ENCODE assay signal across 29 cellular contexts in genomic region chr5:1429501-1429900, GRCh38. TPM values are rescaled to one million over a fixed set of nuclear protein-coding genes. Genes with fewer than 3 reads are reported as not detected.
DNase-seq lines count a peak whose midpoint lies in the region; ATAC-seq and TF ChIP-seq lines count a peak whose summit lies in the region.
"Had no signal": no experiment of that assay in that cellular context is flagged by ENCODE, and none has a peak within 500 bp of the region (broad histone marks: within the 10 kb centered on the region; RNA-seq: fewer than 3 reads in every experiment).

No MANE protein-coding gene starts in this region.

- H3K9ac ChIP-seq in PC-3 (ENCODE audit: low read length) (no peak overlapping the region), colonic mucosa (ENCODE audit: low read depth in 2 of 2, low read length in 2 of 2) (no peak overlapping the region)
- H3K9ac ChIP-seq: SK-N-SH had no signal

- CTCF ChIA-PET in PC-3 (lab: Charles Lee): no interaction called here

- H3K4me1 ChIP-seq in PC-3 (ENCODE audit: insufficient read depth, low read length): no peaks in the 10 kb centered on the region
- no peaks in the 10 kb centered on the region for H3K4me1 ChIP-seq in stomach
- H3K4me1 ChIP-seq in colonic mucosa: no peaks in the 10 kb centered on the region
- H3K4me1 ChIP-seq: adrenal gland, BE2C, body of pancreas, transverse colon had no signal

- no TSS peak for BruUV-seq in PC-3 (replicated peaks; lab: Mats Ljungman, UMichigan)

- H3F3A ChIP-seq in PC-3 (ENCODE audit: low read length, unreplicated experiment): no peaks in the 10 kb centered on the region

- H3K27me3 Mint-ChIP-seq in endothelial cell (ENCODE audit: unreplicated experiment): peaks cover 18% of the 10 kb centered on the region

- TF ChIP-seq EP300 in stomach (IDR thresholded peaks at IDR 0.05): no peak

- no peaks in the 10 kb centered on the region for H4K20me1 ChIP-seq in PC-3 (ENCODE audit: low read length)

- no peak overlapping the region for H3K27ac Mint-ChIP-seq in endothelial cell (ENCODE audit: unreplicated experiment)
- H3K27ac Mint-ChIP-seq: activated naive CD4-positive, alpha-beta T cell treated with anti-CD3 and anti-CD28 coated beads, Interleukin-2, amount 10 ng/mL, durations not matched to agents 7 days and 5 days; CD8-positive, alpha-beta memory T cell; H9 had no signal

- H3K27ac ChIP-seq in PC-3 (ENCODE audit: low read length): no peak overlapping the region
- H3K27ac ChIP-seq in stomach: no peak overlapping the region
- no peak overlapping the region for H3K27ac ChIP-seq in colonic mucosa
- H3K27ac ChIP-seq: adrenal gland, body of pancreas, RWPE1, transverse colon had no signal

- H3K27me3 ChIP-seq in PC-3 (ENCODE audit: low read length) (no peaks in the 10 kb centered on the region; the same call in 1 of the 2 replicates), stomach (peaks cover 0 to 2% (median 0%) of the 10 kb centered on the region in 3 donors), colonic mucosa (no peaks in the 10 kb centered on the region)
- H3K27me3 ChIP-seq: adrenal gland, body of pancreas, transverse colon had no signal

- intact Hi-C loops in cardiac septum (cut with DNase I) (no loop called here), left cardiac atrium (cut with DNase I) (no loop called here), PC-3 (cut with micrococcal nuclease) (no loop called here), stomach (cut with DNase I; ENCODE audit: low total_unique reads) (no loop called here), colonic mucosa (cut with DNase I) (no loop called here)

- no peak overlapping the region for H3K4me2 ChIP-seq in PC-3 (ENCODE audit: low read length)
- H3K4me2 ChIP-seq: SK-N-SH had no signal

- no peak overlapping the region for H3K4me3 ChIP-seq in PC-3 (ENCODE audit: low read length)
- H3K4me3 ChIP-seq in stomach: no peak overlapping the region
- H3K4me3 ChIP-seq in colonic mucosa: no peak overlapping the region
- H3K4me3 ChIP-seq: adrenal gland, body of pancreas, transverse colon had no signal

- H3K4me1 Mint-ChIP-seq in endothelial cell (ENCODE audit: unreplicated experiment): no peaks in the 10 kb centered on the region
- H3K4me1 Mint-ChIP-seq: activated naive CD4-positive, alpha-beta T cell treated with anti-CD3 and anti-CD28 coated beads, Interleukin-2, amount 10 ng/mL, durations not matched to agents 7 days and 5 days; CD8-positive, alpha-beta memory T cell; H9 had no signal

- TF ChIP-seq POLR2A in stomach (IDR thresholded peaks at IDR 0.05): no peak

- H3K36me3 Mint-ChIP-seq in endothelial cell (ENCODE audit: low read depth, unreplicated experiment): peaks cover 22% of the 10 kb centered on the region

- ATAC-seq in left cardiac atrium: no peak
- ATAC-seq in PC-3: peak; percentile 33
- ATAC-seq: activated CD4-positive, CD25-positive, alpha-beta regulatory T cell treated with anti-CD3 and anti-CD28 coated beads, Interleukin-2, amount 50 U/mL, for 24 hours; body of pancreas; sciatic nerve had no signal

- H3K79me2 ChIP-seq in PC-3 (ENCODE audit: low read length): no peaks in the 10 kb centered on the region

- H3K9me3 ChIP-seq in PC-3 (ENCODE audit: low read length): no peaks in the 10 kb centered on the region
- peaks cover 5 to 61% (median 40%) of the 10 kb centered on the region in 4 donors for H3K9me3 ChIP-seq in stomach
- no peaks in the 10 kb centered on the region for H3K9me3 ChIP-seq in colonic mucosa
- H3K9me3 ChIP-seq: BE2C had no signal

- peak overlapping the region; percentile 56 for H3K4me3 Mint-ChIP-seq in endothelial cell (ENCODE audit: unreplicated experiment)
- H3K4me3 Mint-ChIP-seq: activated naive CD4-positive, alpha-beta T cell treated with anti-CD3 and anti-CD28 coated beads, Interleukin-2, amount 10 ng/mL, durations not matched to agents 7 days and 5 days; CD8-positive, alpha-beta memory T cell; H9 had no signal

- POLR2A ChIA-PET in PC-3 (lab: Charles Lee; ENCODE audit: unreplicated experiment): no interaction called here

- peaks cover 10% of the 10 kb centered on the region for H3K9me3 Mint-ChIP-seq in endothelial cell (ENCODE audit: unreplicated experiment)

- no peak overlapping the region for H2AFZ ChIP-seq in PC-3 (ENCODE audit: low read length)

- WGBS in stomach, 5 donors: 53 to 68% (median 59%) methylated on average over 5 of the region's 5 CpGs

- DNase-seq in cardiac septum (ENCODE audit: low spot score) (peak; percentile 22), left cardiac atrium (no peak), PC-3 (peak; percentile 48), endothelial cell (ENCODE audit: low spot score) (no peak), stomach (peak; percentile 44), OCI-M1 (lab: John Stamatoyannopoulos, UW) (no peak), colonic mucosa (no peak), T1000 (lab: John Stamatoyannopoulos, UW) (no peak)
- DNase-seq: ACHN; activated CD4-positive, alpha-beta T cell treated with anti-CD3 and anti-CD28 coated beads, Interleukin-2, amount 50 U/mL, for 48 hours; activated naive CD4-positive, alpha-beta T cell treated with anti-CD3 and anti-CD28 coated beads, Interleukin-2, amount 10 ng/mL, durations not matched to agents 7 days and 5 days; BE2C; hippocampal formation; mesendoderm; MV-4-11; NCI-H1436; NCI-H2081; SK-N-SH; stimulated activated CD4-positive, alpha-beta T cell treated with anti-CD3 and anti-CD28 coated beads, Interleukin-4, amount 100 ng/mL, for 4 hours; transverse colon had no signal

- H3K36me3 ChIP-seq in PC-3 (ENCODE audit: low read depth, low read length) (no peaks in the 10 kb centered on the region), stomach (no peaks in the 10 kb centered on the region), colonic mucosa (no peaks in the 10 kb centered on the region)
- H3K36me3 ChIP-seq: adrenal gland, BE2C, transverse colon had no signal

- H3K9me2 ChIP-seq in PC-3 (replicated peaks; ENCODE audit: low read length): no peaks in the 10 kb centered on the region
- H3K9me2 ChIP-seq: SK-N-SH had no signal

- TF ChIP-seq CTCF in PC-3 (conservative IDR thresholded peaks at IDR 0.05; ENCODE audit: low read depth, low read length) (no peak), endothelial cell (IDR thresholded peaks at IDR 0.05; ENCODE audit: unreplicated experiment) (no peak), stomach (IDR thresholded peaks at IDR 0.05) (no peak), colonic mucosa (IDR thresholded peaks at IDR 0.05) (no peak)

RNA-seq across cellular contexts. Expression of gene SLC6A3, which starts 15.7 kb away (rescaled TPM):
- total RNA-seq in cardiac septum (0.19 TPM), left cardiac atrium (under 1 TPM in 1 of 2 donors, not detected in 1; 0.06 TPM), PC-3 (2014; rRNA removed) (not detected in 2 replicates), endothelial cell (ENCODE audit: unreplicated experiment) (0.10 TPM), stomach (not detected), colonic mucosa (not detected)
- under 1 TPM in 1 of 3 donors, not detected in 2; 0.05 TPM for polyA plus RNA-seq in stomach
- total RNA-seq: adrenal gland; body of pancreas; CD8-positive, alpha-beta memory T cell; LHCN-M2; sciatic nerve; T-helper 1 cell treated with Interleukin-12 subunit alpha and Interleukin-12 subunit beta and Interleukin-4 antibody, amounts not matched to agents 30 ng/mL and 1 ng/mL, for 36 hours; transverse colon had no signal
- polyA plus RNA-seq: CD8-positive, alpha-beta memory T cell; SK-N-SH had no signal

Comparison
In these comparisons a context has a peak if more than half of its experiments do, and no peak if none do; other contexts are left out.
1. DNase-seq: peak in cardiac septum (single experiment), PC-3 (single experiment) and stomach (single experiment); none in left cardiac atrium (single experiment), endothelial cell (single experiment), OCI-M1 (single experiment), colonic mucosa (single experiment) and T1000 (single experiment).